Comparison of ENCODE assay signal across 8 cellular contexts in the genomic region with DNA sequence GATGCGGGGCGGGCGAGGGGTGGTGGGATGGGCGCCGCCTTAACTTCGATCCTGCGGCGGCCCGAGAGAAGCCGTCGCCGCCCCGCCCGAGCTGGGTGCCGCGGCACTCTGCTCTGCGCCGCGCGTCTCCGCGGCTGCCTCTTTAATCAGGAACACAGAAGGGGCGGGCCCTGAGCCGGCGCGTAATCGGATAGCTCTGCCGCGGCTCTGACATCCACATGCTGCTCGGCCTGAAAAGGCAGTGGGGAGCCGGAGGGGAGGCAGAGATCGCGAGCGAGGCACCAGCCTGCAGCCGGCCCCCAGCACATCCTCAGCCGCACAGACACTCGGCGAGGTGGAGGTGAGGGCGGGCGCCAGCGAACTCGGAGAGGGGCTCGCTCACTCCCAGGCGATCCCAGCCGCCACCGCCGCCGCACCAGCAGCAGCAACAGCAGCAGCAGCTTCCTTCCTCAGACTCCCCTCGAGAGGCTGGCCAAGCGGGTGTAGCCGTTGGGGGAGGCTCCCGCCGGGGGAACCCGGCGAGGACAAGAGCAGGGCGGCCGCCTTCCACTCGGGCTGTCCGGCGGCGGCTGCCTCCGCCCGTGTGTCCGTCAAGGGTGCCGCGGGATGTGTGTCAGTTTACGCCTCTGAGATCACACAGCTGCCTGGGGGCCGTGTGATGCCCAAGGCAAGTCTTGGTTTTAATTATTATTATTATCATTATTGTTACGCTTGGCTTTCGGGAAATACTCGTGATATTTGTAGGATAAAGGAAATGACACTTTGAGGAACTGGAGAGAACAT. TPM values are rescaled to one million over a fixed set of nuclear protein-coding genes. Genes with fewer than 3 reads are reported as not detected.
DNase-seq lines count a peak whose midpoint lies in the region; ATAC-seq lines count a peak whose summit lies in the region.

A gene with protein sequence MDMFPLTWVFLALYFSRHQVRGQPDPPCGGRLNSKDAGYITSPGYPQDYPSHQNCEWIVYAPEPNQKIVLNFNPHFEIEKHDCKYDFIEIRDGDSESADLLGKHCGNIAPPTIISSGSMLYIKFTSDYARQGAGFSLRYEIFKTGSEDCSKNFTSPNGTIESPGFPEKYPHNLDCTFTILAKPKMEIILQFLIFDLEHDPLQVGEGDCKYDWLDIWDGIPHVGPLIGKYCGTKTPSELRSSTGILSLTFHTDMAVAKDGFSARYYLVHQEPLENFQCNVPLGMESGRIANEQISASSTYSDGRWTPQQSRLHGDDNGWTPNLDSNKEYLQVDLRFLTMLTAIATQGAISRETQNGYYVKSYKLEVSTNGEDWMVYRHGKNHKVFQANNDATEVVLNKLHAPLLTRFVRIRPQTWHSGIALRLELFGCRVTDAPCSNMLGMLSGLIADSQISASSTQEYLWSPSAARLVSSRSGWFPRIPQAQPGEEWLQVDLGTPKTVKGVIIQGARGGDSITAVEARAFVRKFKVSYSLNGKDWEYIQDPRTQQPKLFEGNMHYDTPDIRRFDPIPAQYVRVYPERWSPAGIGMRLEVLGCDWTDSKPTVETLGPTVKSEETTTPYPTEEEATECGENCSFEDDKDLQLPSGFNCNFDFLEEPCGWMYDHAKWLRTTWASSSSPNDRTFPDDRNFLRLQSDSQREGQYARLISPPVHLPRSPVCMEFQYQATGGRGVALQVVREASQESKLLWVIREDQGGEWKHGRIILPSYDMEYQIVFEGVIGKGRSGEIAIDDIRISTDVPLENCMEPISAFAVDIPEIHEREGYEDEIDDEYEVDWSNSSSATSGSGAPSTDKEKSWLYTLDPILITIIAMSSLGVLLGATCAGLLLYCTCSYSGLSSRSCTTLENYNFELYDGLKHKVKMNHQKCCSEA (plus strand): TSS at position 263 of the 783 bp plus-strand sequence. CDS start 790 bp downstream, outside the sequence.

- DNase-seq in ACHN = peak; percentile 88
- peak; percentile 73 for DNase-seq in NCI-H446 treated with DMSO at 0.1 percent for 48 hours (lab: John Stamatoyannopoulos, UW)
- DNase-seq in activated CD4-positive, alpha-beta T cell treated with anti-CD3 and anti-CD28 coated beads for 4 hours = peak; percentile 19 to 43
- DNase-seq in dermis blood vessel endothelial cell = peak; percentile 94
- DNase-seq in left kidney (ENCODE audit: low read depth, low spot score) = peak; percentile 96
- peak; percentile 59 to 71 for DNase-seq in stimulated activated CD4-positive, alpha-beta T cell treated with anti-CD3 and anti-CD28 coated beads, Interleukin-2, amount 100 ng/mL, for 24 hours

- peak; percentile 76 for ATAC-seq in GM18907 (IDR thresholded peaks at IDR 0.05; ENCODE audit: unreplicated experiment)
- peak; percentile 62 for ATAC-seq in HG03108 (IDR thresholded peaks at IDR 0.05; ENCODE audit: unreplicated experiment)

- in situ Hi-C loops in ACHN (cut with HindIII; ENCODE audit: low pct_ligation_motif_present, low pct_unique_long_range_greater_than_20kb, low sequenced_read_pairs) = no loop called here

RNA-seq across cellular contexts. Expression of the gene that starts here (rescaled TPM):
- total RNA-seq in dermis blood vessel endothelial cell = 165 and 254 TPM in 2 replicates

Comparison
In these comparisons a context has a peak if more than half of its experiments do, and no peak if none do; other contexts are left out.
1. Peak in every context shown above with its lines: DNase-seq and ATAC-seq.
2. DNase-seq: peak in every context shown above with its lines; median percentile 96 in left kidney; 94 in dermis blood vessel endothelial cell; 88 in ACHN; 73 in NCI-H446 treated with DMSO at 0.1 percent for 48 hours; 65 in stimulated activated CD4-positive, alpha-beta T cell treated with anti-CD3 and anti-CD28 coated beads, Interleukin-2, amount 100 ng/mL, for 24 hours; 31 in activated CD4-positive, alpha-beta T cell treated with anti-CD3 and anti-CD28 coated beads for 4 hours.